9 cellular contexts compared by ENCODE assay signal in genomic region chr5:139131062-139131856, GRCh38.
DNase-seq lines count a peak whose midpoint lies in the region; ATAC-seq and TF ChIP-seq lines count a peak whose summit lies in the region.
"Had no signal": no experiment of that assay in that cellular context is flagged by ENCODE, and none has a peak within 500 bp of the region (broad histone marks: within the 10 kb centered on the region; RNA-seq: fewer than 3 reads in every experiment).

No MANE protein-coding gene starts in this region.

- H3K4me1 Mint-ChIP-seq in WTC11: peaks cover 23% of the 10 kb centered on the region
- peaks cover 5 to 19% (median 5%) of the 10 kb centered on the region in 4 donors for H3K4me1 Mint-ChIP-seq in naive thymus-derived CD8-positive, alpha-beta T cell
- H3K4me1 Mint-ChIP-seq: activated naive CD4-positive, alpha-beta T cell treated with anti-CD3 and anti-CD28 coated beads, Interleukin-2, amount 50 U/mL, for 24 hours had no signal

- no peaks in the 10 kb centered on the region for H3K36me3 Mint-ChIP-seq in WTC11
- peaks cover 3 to 26% (median 14%) of the 10 kb centered on the region in 3 donors for H3K36me3 Mint-ChIP-seq in naive thymus-derived CD8-positive, alpha-beta T cell

- intact Hi-C loops in prostate gland (cut with DNase I): loop anchor here (5.0 kb wide), 1 partner anchor 51 kb away; no protein-coding TSS in a partner anchor

- H3K4me3 ChIP-seq in right atrium auricular region (peak overlapping the region in 1 of 2 donors; percentile 32), prostate gland (no peak overlapping the region)

- TF ChIP-seq CTCF in WTC11 (IDR thresholded peaks at IDR 0.05) (no peak), right atrium auricular region (IDR thresholded peaks at IDR 0.05) (no peak), prostate gland (IDR thresholded peaks at IDR 0.05) (no peak)

- no peak overlapping the region for H3K4me3 Mint-ChIP-seq in WTC11
- H3K4me3 Mint-ChIP-seq in naive thymus-derived CD8-positive, alpha-beta T cell: no peak overlapping the region
- H3K4me3 Mint-ChIP-seq: activated naive CD4-positive, alpha-beta T cell treated with anti-CD3 and anti-CD28 coated beads, Interleukin-2, amount 50 U/mL, for 24 hours had no signal

- no peaks in the 10 kb centered on the region for H3K9me3 ChIP-seq in right atrium auricular region
- no peaks in the 10 kb centered on the region for H3K9me3 ChIP-seq in prostate gland

- 16% methylated on average over 9 of the region's 9 CpGs for WGBS in prostate gland

- H3K27me3 ChIP-seq in right atrium auricular region (no peaks in the 10 kb centered on the region), prostate gland (replicated peaks; ENCODE audit: insufficient read depth) (no peaks in the 10 kb centered on the region)

- H3K27ac ChIP-seq in right atrium auricular region (peak overlapping the region; percentile 82 to 93), prostate gland (peak overlapping the region; percentile 69 to 71)

- H3K9me3 Mint-ChIP-seq in WTC11: no peaks in the 10 kb centered on the region
- H3K9me3 Mint-ChIP-seq in naive thymus-derived CD8-positive, alpha-beta T cell: no peaks in the 10 kb centered on the region
- H3K9me3 Mint-ChIP-seq: activated naive CD4-positive, alpha-beta T cell treated with anti-CD3 and anti-CD28 coated beads, Interleukin-2, amount 50 U/mL, for 24 hours had no signal

- peaks cover 0 to 51% of the 10 kb centered on the region in 2 donors for H3K4me1 ChIP-seq in right atrium auricular region
- H3K4me1 ChIP-seq in prostate gland (replicated peaks): peaks cover 14% of the 10 kb centered on the region

- H3K36me3 ChIP-seq in right atrium auricular region (no peaks in the 10 kb centered on the region), prostate gland (no peaks in the 10 kb centered on the region)

- DNase-seq in D341Med (ENCODE audit: low spot score) (peak; percentile 50), WTC11 (ENCODE audit: low spot score) (peak; percentile 24), right atrium auricular region (ENCODE audit: low spot score) (peak; percentile 64), prostate gland (ENCODE audit: low spot score) (peak; percentile 16), OCI-M1 (lab: John Stamatoyannopoulos, UW) (no peak), NCI-H510A treated with DMSO at 0.1 percent for 48 hours (lab: John Stamatoyannopoulos, UW) (no peak)
- no peak for DNase-seq in naive thymus-derived CD8-positive, alpha-beta T cell
- no peak for DNase-seq in stimulated activated CD8-positive, alpha-beta memory T cell treated with anti-CD3 and anti-CD28 coated beads, Interleukin-4, amount 100 ng/mL, for 48 hours

- no peak for TF ChIP-seq POLR2A in prostate gland (IDR thresholded peaks at IDR 0.05)

- peak; percentile 62 for ATAC-seq in WTC11
- no peak for ATAC-seq in naive thymus-derived CD8-positive, alpha-beta T cell

- no peak overlapping the region; the same call in 1 of the 2 replicates for H3K27ac Mint-ChIP-seq in WTC11
- peak overlapping the region in 1 of 10 donors; percentile 4 for H3K27ac Mint-ChIP-seq in naive thymus-derived CD8-positive, alpha-beta T cell
- H3K27ac Mint-ChIP-seq: activated naive CD4-positive, alpha-beta T cell treated with anti-CD3 and anti-CD28 coated beads, Interleukin-2, amount 50 U/mL, for 24 hours had no signal

- H3K27me3 Mint-ChIP-seq in WTC11 (ENCODE audit: low read depth): no peaks in the 10 kb centered on the region
- H3K27me3 Mint-ChIP-seq in naive thymus-derived CD8-positive, alpha-beta T cell: no peaks in the 10 kb centered on the region
- H3K27me3 Mint-ChIP-seq: activated naive CD4-positive, alpha-beta T cell treated with anti-CD3 and anti-CD28 coated beads, Interleukin-2, amount 50 U/mL, for 24 hours had no signal

- POLR2A ChIA-PET in WTC11 (lab: Charles Lee): no interaction called here
- POLR2A ChIA-PET in naive thymus-derived CD8-positive, alpha-beta T cell (lab: Charles Lee): interaction anchor here (0.6 kb wide), 1 partner anchor 38 kb away, joined by 3 read pairs; no protein-coding TSS in a partner anchor

- CTCF ChIA-PET in WTC11 (lab: Charles Lee): interaction anchor here (0.7 to 1.4 kb wide), 2 partner anchors 342 to 520 kb away, joined by 3 to 4 read pairs; no protein-coding TSS in a partner anchor

TF ChIP-seq in WTC11, 78 proteins besides CTCF, POLR2A, EP300 and RAD21:
- no peak for TF ChIP-seq MAX (CRISPR knock-in tag; IDR thresholded peaks at IDR 0.05)
- no peak for TF ChIP-seq ARID4B (CRISPR knock-in tag; IDR thresholded peaks at IDR 0.05; ENCODE audit: borderline replicate concordance)
- no peak for TF ChIP-seq AR (CRISPR knock-in tag; IDR thresholded peaks at IDR 0.05)
- TF ChIP-seq HMGA2 (CRISPR knock-in tag; IDR thresholded peaks at IDR 0.05): no peak
- no peak for TF ChIP-seq ZNF317 (CRISPR knock-in tag; IDR thresholded peaks at IDR 0.05; ENCODE audit: borderline replicate concordance, low read depth)
- no peak for TF ChIP-seq ZNF263 (CRISPR knock-in tag; IDR thresholded peaks at IDR 0.05; ENCODE audit: low read depth)
- no peak for TF ChIP-seq ZNF138 (CRISPR knock-in tag; conservative IDR thresholded peaks at IDR 0.05)
- TF ChIP-seq OVOL2 (CRISPR knock-in tag; IDR thresholded peaks at IDR 0.05; ENCODE audit: borderline replicate concordance): no peak
- TF ChIP-seq ESRRA (CRISPR knock-in tag; IDR thresholded peaks at IDR 0.05; ENCODE audit: borderline replicate concordance): no peak
- no peak for TF ChIP-seq NR3C1 (CRISPR knock-in tag; conservative IDR thresholded peaks at IDR 0.05; ENCODE audit: low read depth)
- no peak for TF ChIP-seq ELF4 (CRISPR knock-in tag; IDR thresholded peaks at IDR 0.05; ENCODE audit: low read depth)
- TF ChIP-seq SP1 (CRISPR knock-in tag; conservative IDR thresholded peaks at IDR 0.05): no peak
- TF ChIP-seq E2F1 (CRISPR knock-in tag; IDR thresholded peaks at IDR 0.05): no peak
- TF ChIP-seq GABPB1 (CRISPR knock-in tag; IDR thresholded peaks at IDR 0.05): no peak

Comparison
In these comparisons a context has a peak if more than half of its experiments do, and no peak if none do; other contexts are left out.
1. DNase-seq: peak in D341Med (single experiment), WTC11 (single experiment), right atrium auricular region (single experiment) and prostate gland (single experiment); none in naive thymus-derived CD8-positive, alpha-beta T cell (0 of 10), OCI-M1 (single experiment), stimulated activated CD8-positive, alpha-beta memory T cell treated with anti-CD3 and anti-CD28 coated beads, Interleukin-4, amount 100 ng/mL, for 48 hours (single experiment) and NCI-H510A treated with DMSO at 0.1 percent for 48 hours (single experiment).